ENCODE assay signal across 8 cellular contexts in genomic region chr11:22830082-22830414, GRCh38. TPM values are rescaled to one million over a fixed set of nuclear protein-coding genes. Genes with fewer than 3 reads are reported as not detected.
DNase-seq lines count a peak whose midpoint lies in the region; ATAC-seq and TF ChIP-seq lines count a peak whose summit lies in the region.

No MANE protein-coding gene starts in this region.

- peaks cover 16% of the 10 kb centered on the region for H3K4me1 Mint-ChIP-seq in chondrocyte (ENCODE audit: low read depth)

- no peaks in the 10 kb centered on the region for H3K36me3 Mint-ChIP-seq in chondrocyte (ENCODE audit: low read depth)

- no peaks in the 10 kb centered on the region for H3K9me3 Mint-ChIP-seq in chondrocyte (ENCODE audit: low read depth)

- peaks cover 29% of the 10 kb centered on the region for H3K4me1 ChIP-seq in KMS-11 (ENCODE audit: low read depth, poor library complexity, severe bottlenecking)

- peak overlapping the region; percentile 77 for H3K4me3 ChIP-seq in AG10803 (ENCODE audit: low read length)
- H3K4me3 ChIP-seq in KMS-11 (IDR thresholded peaks at IDR 0.05; ENCODE audit: insufficient read depth, low read depth, low read length), result no peak overlapping the region
- H3K4me3 ChIP-seq in neural cell (ENCODE audit: low read length), result peak overlapping the region; percentile 82

- no peak overlapping the region for H3K27ac ChIP-seq in KMS-11
- no peak overlapping the region for H3K27ac ChIP-seq in neural cell (ENCODE audit: low read length)

- H3K4me2 ChIP-seq in KMS-11 (peak overlapping the region; percentile 17; the same call in 1 of the 2 replicates), neural cell (ENCODE audit: low read length) (peak overlapping the region; percentile 3)

- no peaks in the 10 kb centered on the region; the same call in none of the 2 replicates for H3K36me3 ChIP-seq in KMS-11 (ENCODE audit: insufficient read depth)
- H3K36me3 ChIP-seq in neural cell (ENCODE audit: insufficient read depth, low read length), result no peaks in the 10 kb centered on the region

- H3K9me3 ChIP-seq in neural cell (ENCODE audit: low read length), result no peaks in the 10 kb centered on the region

- H3K9ac ChIP-seq in KMS-11 (no peak overlapping the region), neural cell (ENCODE audit: low read length) (peak overlapping the region; percentile 33)

- H3K27ac Mint-ChIP-seq in chondrocyte (ENCODE audit: unreplicated experiment), result no peak overlapping the region

- no peaks in the 10 kb centered on the region for H3K9me2 ChIP-seq in neural cell (ENCODE audit: insufficient read depth, low read length)

- peak overlapping the region; percentile 82 for H3K4me3 Mint-ChIP-seq in chondrocyte (ENCODE audit: unreplicated experiment)

- no peaks in the 10 kb centered on the region for H3K27me3 Mint-ChIP-seq in chondrocyte (ENCODE audit: low read depth)

- TF ChIP-seq CTCF in AG10803 (conservative IDR thresholded peaks at IDR 0.05; ENCODE audit: low read length), result no peak
- TF ChIP-seq CTCF in KMS-11 (conservative IDR thresholded peaks at IDR 0.05; ENCODE audit: low read depth, low read length), result no peak; the same call in 1 of the 2 replicates
- peak; percentile 23 for TF ChIP-seq CTCF in chondrocyte (IDR thresholded peaks at IDR 0.05)
- TF ChIP-seq CTCF in neural cell (IDR thresholded peaks at IDR 0.05; ENCODE audit: poor library complexity, severe bottlenecking), result no peak

- H2AFZ ChIP-seq in KMS-11 (ENCODE audit: low read depth) (no peak overlapping the region; the same call in 1 of the 2 replicates), neural cell (ENCODE audit: low read depth, low read length) (no peak overlapping the region)

- DNase-seq in AG10803 (ENCODE audit: low read depth) (no peak), chondrocyte (ENCODE audit: low spot score) (no peak), AG08396 (ENCODE audit: low spot score) (no peak), DMS114 treated with DMSO at 0.1 percent for 48 hours (lab: John Stamatoyannopoulos, UW; ENCODE audit: unreplicated experiment) (no peak)
- DNase-seq in effector CD8-positive, alpha-beta T cell (lab: John Stamatoyannopoulos, UW), result no peak

- ATAC-seq in HG02642 (IDR thresholded peaks at IDR 0.05; ENCODE audit: poor library complexity, unreplicated experiment), result no peak

- H3K27me3 ChIP-seq in KMS-11 (ENCODE audit: insufficient read depth, low read depth), result no peaks in the 10 kb centered on the region
- H3K27me3 ChIP-seq in neural cell (ENCODE audit: insufficient read depth, low read depth, low read length), result no peaks in the 10 kb centered on the region

- no peaks in the 10 kb centered on the region for H4K20me1 ChIP-seq in KMS-11 (ENCODE audit: insufficient read depth)
- no peaks in the 10 kb centered on the region for H4K20me1 ChIP-seq in neural cell (ENCODE audit: insufficient read depth)

- no peaks in the 10 kb centered on the region for H3F3A ChIP-seq in neural cell (ENCODE audit: insufficient read depth, low read length, poor library complexity, severe bottlenecking)

- H3K79me2 ChIP-seq in KMS-11 (ENCODE audit: insufficient read depth, low read depth) (peaks cover 21% of the 10 kb centered on the region), neural cell (replicated peaks; ENCODE audit: insufficient read depth, low read length) (peaks cover 6% of the 10 kb centered on the region)

- no peak for TF ChIP-seq RAD21 in neural cell (conservative IDR thresholded peaks at IDR 0.05)

- TF ChIP-seq EP300 in neural cell (conservative IDR thresholded peaks at IDR 0.05; ENCODE audit: poor library complexity, severe bottlenecking), result no peak

TF ChIP-seq in neural cell, 6 proteins besides CTCF, POLR2A, EP300 and RAD21:
- TF ChIP-seq TAF1 (IDR thresholded peaks at IDR 0.05; ENCODE audit: low read depth) (no peak), MXI1 (conservative IDR thresholded peaks at IDR 0.05; ENCODE audit: poor library complexity, severe bottlenecking) (no peak), EZH2 (IDR thresholded peaks at IDR 0.05; ENCODE audit: borderline replicate concordance, insufficient read depth, low read length, poor library complexity, severe bottlenecking) (no peak), SMC3 (conservative IDR thresholded peaks at IDR 0.05; ENCODE audit: poor library complexity) (no peak), POLR2AphosphoS5 (IDR thresholded peaks at IDR 0.05) (no peak)
- TF ChIP-seq, protein P1, sequence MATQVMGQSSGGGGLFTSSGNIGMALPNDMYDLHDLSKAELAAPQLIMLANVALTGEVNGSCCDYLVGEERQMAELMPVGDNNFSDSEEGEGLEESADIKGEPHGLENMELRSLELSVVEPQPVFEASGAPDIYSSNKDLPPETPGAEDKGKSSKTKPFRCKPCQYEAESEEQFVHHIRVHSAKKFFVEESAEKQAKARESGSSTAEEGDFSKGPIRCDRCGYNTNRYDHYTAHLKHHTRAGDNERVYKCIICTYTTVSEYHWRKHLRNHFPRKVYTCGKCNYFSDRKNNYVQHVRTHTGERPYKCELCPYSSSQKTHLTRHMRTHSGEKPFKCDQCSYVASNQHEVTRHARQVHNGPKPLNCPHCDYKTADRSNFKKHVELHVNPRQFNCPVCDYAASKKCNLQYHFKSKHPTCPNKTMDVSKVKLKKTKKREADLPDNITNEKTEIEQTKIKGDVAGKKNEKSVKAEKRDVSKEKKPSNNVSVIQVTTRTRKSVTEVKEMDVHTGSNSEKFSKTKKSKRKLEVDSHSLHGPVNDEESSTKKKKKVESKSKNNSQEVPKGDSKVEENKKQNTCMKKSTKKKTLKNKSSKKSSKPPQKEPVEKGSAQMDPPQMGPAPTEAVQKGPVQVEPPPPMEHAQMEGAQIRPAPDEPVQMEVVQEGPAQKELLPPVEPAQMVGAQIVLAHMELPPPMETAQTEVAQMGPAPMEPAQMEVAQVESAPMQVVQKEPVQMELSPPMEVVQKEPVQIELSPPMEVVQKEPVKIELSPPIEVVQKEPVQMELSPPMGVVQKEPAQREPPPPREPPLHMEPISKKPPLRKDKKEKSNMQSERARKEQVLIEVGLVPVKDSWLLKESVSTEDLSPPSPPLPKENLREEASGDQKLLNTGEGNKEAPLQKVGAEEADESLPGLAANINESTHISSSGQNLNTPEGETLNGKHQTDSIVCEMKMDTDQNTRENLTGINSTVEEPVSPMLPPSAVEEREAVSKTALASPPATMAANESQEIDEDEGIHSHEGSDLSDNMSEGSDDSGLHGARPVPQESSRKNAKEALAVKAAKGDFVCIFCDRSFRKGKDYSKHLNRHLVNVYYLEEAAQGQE (IDR thresholded peaks at IDR 0.05; ENCODE audit: borderline replicate concordance), result no peak

RNA-seq across cellular contexts. Expression of gene SVIP, which starts 0.4 kb away (rescaled TPM):
- 9.4 to 16.2 TPM (median 10.3 TPM) in 3 replicates for total RNA-seq in chondrocyte
- 22.0 and 24.8 TPM in 2 replicates for polyA plus RNA-seq in neural cell
- 18.0 and 22.9 TPM in 2 replicates for polyA minus RNA-seq in neural cell

RNA-seq across cellular contexts. Expression of gene CCDC179, which starts 30.2 kb away (rescaled TPM):
- not detected in 3 replicates for total RNA-seq in chondrocyte
- not detected in 2 replicates for polyA plus RNA-seq in neural cell
- polyA minus RNA-seq in neural cell, result not detected in 2 replicates
